Comparison of ENCODE assay signal across 1 cellular context in the genomic region with DNA sequence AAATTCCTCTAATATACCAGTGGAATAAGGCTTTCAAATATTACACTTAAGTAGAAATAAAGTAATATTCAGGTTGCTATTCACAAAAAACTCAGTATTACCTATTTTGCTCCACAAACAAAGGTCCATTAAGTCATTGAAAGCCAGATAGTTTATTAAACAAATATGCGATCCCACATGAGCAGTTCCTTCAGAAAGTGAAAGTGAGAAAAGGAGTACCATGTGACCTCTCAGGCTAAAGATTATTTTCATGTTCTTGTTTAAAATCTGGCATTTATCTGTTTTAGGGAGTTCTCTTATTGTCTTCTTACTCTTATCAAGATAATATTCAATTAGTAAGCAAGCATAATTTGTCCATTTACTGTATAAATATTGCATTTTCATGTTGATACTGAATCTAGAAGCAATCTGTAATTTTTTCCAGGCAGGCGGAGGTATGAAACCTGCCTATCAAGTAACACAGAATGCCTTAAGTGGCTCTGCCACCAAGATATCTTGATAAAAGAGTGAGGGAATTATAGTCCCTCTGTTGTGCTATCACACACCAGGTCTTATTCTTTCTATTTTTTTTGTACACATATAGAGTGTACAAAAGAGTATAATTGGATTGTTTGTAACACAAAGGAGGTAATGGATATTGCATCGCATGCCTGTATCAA.
TF ChIP-seq lines count a peak whose summit lies in the region.

No MANE protein-coding gene starts in this region.

TF ChIP-seq in HepG2, 621 proteins besides CTCF, POLR2A, EP300 and RAD21:
- TF ChIP-seq, protein P1, sequence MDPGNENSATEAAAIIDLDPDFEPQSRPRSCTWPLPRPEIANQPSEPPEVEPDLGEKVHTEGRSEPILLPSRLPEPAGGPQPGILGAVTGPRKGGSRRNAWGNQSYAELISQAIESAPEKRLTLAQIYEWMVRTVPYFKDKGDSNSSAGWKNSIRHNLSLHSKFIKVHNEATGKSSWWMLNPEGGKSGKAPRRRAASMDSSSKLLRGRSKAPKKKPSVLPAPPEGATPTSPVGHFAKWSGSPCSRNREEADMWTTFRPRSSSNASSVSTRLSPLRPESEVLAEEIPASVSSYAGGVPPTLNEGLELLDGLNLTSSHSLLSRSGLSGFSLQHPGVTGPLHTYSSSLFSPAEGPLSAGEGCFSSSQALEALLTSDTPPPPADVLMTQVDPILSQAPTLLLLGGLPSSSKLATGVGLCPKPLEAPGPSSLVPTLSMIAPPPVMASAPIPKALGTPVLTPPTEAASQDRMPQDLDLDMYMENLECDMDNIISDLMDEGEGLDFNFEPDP (CRISPR knock-in tag; conservative IDR thresholded peaks at IDR 0.05), result no peak
